11 cellular contexts compared by ENCODE assay signal in genomic region chr19:42051166-42052115, GRCh38. TPM values are rescaled to one million over a fixed set of nuclear protein-coding genes. Genes with fewer than 3 reads are reported as not detected.
DNase-seq lines count a peak whose midpoint lies in the region; ATAC-seq and TF ChIP-seq lines count a peak whose summit lies in the region.
"Had no signal": no experiment of that assay in that cellular context is flagged by ENCODE, and none has a peak within 500 bp of the region (broad histone marks: within the 10 kb centered on the region; RNA-seq: fewer than 3 reads in every experiment).

No MANE protein-coding gene starts in this region.

- H3K9me3 Mint-ChIP-seq in GM23338 (no peaks in the 10 kb centered on the region; the same call in 2 of the 3 replicates), neural progenitor cell (no peaks in the 10 kb centered on the region)
- H3K9me3 Mint-ChIP-seq in activated CD8-positive, alpha-beta T cell treated with anti-CD3 and anti-CD28 coated beads, Interleukin-2, amount 10 ng/mL, durations not matched to agents 7 days and 5 days (ENCODE audit: insufficient read depth): no peaks in the 10 kb centered on the region
- H3K9me3 Mint-ChIP-seq in naive thymus-derived CD8-positive, alpha-beta T cell: no peaks in the 10 kb centered on the region

- POLR2A ChIA-PET in activated CD8-positive, alpha-beta T cell treated with anti-CD3 and anti-CD28 coated beads, Interleukin-2, amount 10 ng/mL, durations not matched to agents 7 days and 5 days (lab: Charles Lee): no interaction called here
- POLR2A ChIA-PET in naive thymus-derived CD8-positive, alpha-beta T cell (lab: Charles Lee): interaction anchor here (1.2 kb wide), 1 partner anchor 25 kb away, joined by 3 read pairs; the partner anchor contains the start of gene ZNF574

- no peak for ATAC-seq in GM23338
- peak; percentile 49 for ATAC-seq in activated CD8-positive, alpha-beta T cell treated with anti-CD3 and anti-CD28 coated beads, Interleukin-2, amount 10 ng/mL, durations not matched to agents 7 days and 5 days
- no peak for ATAC-seq in naive thymus-derived CD8-positive, alpha-beta T cell

- no peak overlapping the region for H3K9ac ChIP-seq in neural progenitor cell

- H3K9me3 ChIP-seq in neural progenitor cell (ENCODE audit: low read depth): no peaks in the 10 kb centered on the region

- H3K4me2 ChIP-seq in GM23338 (no peak overlapping the region), neural progenitor cell (no peak overlapping the region)

- H3K27ac ChIP-seq in GM23338 (ENCODE audit: low read depth): no peak overlapping the region; the same call in 1 of the 2 replicates
- H3K27ac ChIP-seq in neural progenitor cell: no peak overlapping the region

- H3K27ac Mint-ChIP-seq in GM23338 (peak overlapping the region; percentile 20), neural progenitor cell (peak overlapping the region; percentile 53)
- H3K27ac Mint-ChIP-seq in activated CD8-positive, alpha-beta T cell treated with anti-CD3 and anti-CD28 coated beads, Interleukin-2, amount 10 ng/mL, durations not matched to agents 7 days and 5 days: no peak overlapping the region
- no peak overlapping the region for H3K27ac Mint-ChIP-seq in naive thymus-derived CD8-positive, alpha-beta T cell

- TF ChIP-seq CTCF in GM23338 (conservative IDR thresholded peaks at IDR 0.05; ENCODE audit: low read depth in 2 of 2) (no peak), neural progenitor cell (IDR thresholded peaks at IDR 0.05) (no peak)

- H4K20me1 ChIP-seq in GM23338 (replicated peaks; ENCODE audit: insufficient read depth) (peaks cover 4% of the 10 kb centered on the region; the same call in 1 of the 2 replicates), neural progenitor cell (ENCODE audit: low read depth) (no peaks in the 10 kb centered on the region)

- peaks cover 2% of the 10 kb centered on the region; the same call in 1 of the 2 replicates for H3F3A ChIP-seq in GM23338 (replicated peaks; ENCODE audit: low read depth)
- H3F3A ChIP-seq in neural progenitor cell (ENCODE audit: low read depth): no peaks in the 10 kb centered on the region

- H3K36me3 ChIP-seq in GM23338 (ENCODE audit: insufficient read depth) (peaks cover 13% of the 10 kb centered on the region; the same call in 1 of the 2 replicates), neural progenitor cell (no peaks in the 10 kb centered on the region)

- no peak overlapping the region; the same call in 2 of the 3 replicates for H3K4me3 Mint-ChIP-seq in GM23338
- no peak overlapping the region for H3K4me3 Mint-ChIP-seq in activated CD8-positive, alpha-beta T cell treated with anti-CD3 and anti-CD28 coated beads, Interleukin-2, amount 10 ng/mL, durations not matched to agents 7 days and 5 days
- peak overlapping the region; percentile 16 for H3K4me3 Mint-ChIP-seq in neural progenitor cell
- H3K4me3 Mint-ChIP-seq in naive thymus-derived CD8-positive, alpha-beta T cell: no peak overlapping the region

- H3K27me3 Mint-ChIP-seq in GM23338 (ENCODE audit: insufficient read depth, low read depth, poor library complexity) (peaks cover 8% of the 10 kb centered on the region), neural progenitor cell (ENCODE audit: insufficient read depth, low read depth) (peaks cover 3% of the 10 kb centered on the region)
- H3K27me3 Mint-ChIP-seq in activated CD8-positive, alpha-beta T cell treated with anti-CD3 and anti-CD28 coated beads, Interleukin-2, amount 10 ng/mL, durations not matched to agents 7 days and 5 days (ENCODE audit: low read depth): no peaks in the 10 kb centered on the region
- no peaks in the 10 kb centered on the region for H3K27me3 Mint-ChIP-seq in naive thymus-derived CD8-positive, alpha-beta T cell

- H3K36me3 Mint-ChIP-seq in GM23338 (ENCODE audit: low read depth) (peaks cover 59% of the 10 kb centered on the region), neural progenitor cell (peaks cover 12% of the 10 kb centered on the region)
- H3K36me3 Mint-ChIP-seq in activated CD8-positive, alpha-beta T cell treated with anti-CD3 and anti-CD28 coated beads, Interleukin-2, amount 10 ng/mL, durations not matched to agents 7 days and 5 days (ENCODE audit: low read depth): no peaks in the 10 kb centered on the region
- no peaks in the 10 kb centered on the region for H3K36me3 Mint-ChIP-seq in naive thymus-derived CD8-positive, alpha-beta T cell

- no peaks in the 10 kb centered on the region for H3K4me1 ChIP-seq in GM23338 (ENCODE audit: insufficient read depth)
- no peaks in the 10 kb centered on the region for H3K4me1 ChIP-seq in neural progenitor cell

- H3K4me1 Mint-ChIP-seq in GM23338 (no peaks in the 10 kb centered on the region), neural progenitor cell (peaks cover 4% of the 10 kb centered on the region)
- peaks cover 11% of the 10 kb centered on the region for H3K4me1 Mint-ChIP-seq in activated CD8-positive, alpha-beta T cell treated with anti-CD3 and anti-CD28 coated beads, Interleukin-2, amount 10 ng/mL, durations not matched to agents 7 days and 5 days (ENCODE audit: low read depth)
- H3K4me1 Mint-ChIP-seq in naive thymus-derived CD8-positive, alpha-beta T cell: peaks cover 4 to 8% (median 7%) of the 10 kb centered on the region in 4 donors

- no peaks in the 10 kb centered on the region for H3K79me2 ChIP-seq in GM23338 (replicated peaks; ENCODE audit: insufficient read depth)
- H3K79me2 ChIP-seq in neural progenitor cell (ENCODE audit: low read depth): no peaks in the 10 kb centered on the region

- no peak overlapping the region for H3K4me3 ChIP-seq in GM23338
- H3K4me3 ChIP-seq in neural progenitor cell: no peak overlapping the region

- DNase-seq in NCI-H510A treated with DMSO at 0.1 percent for 48 hours (lab: John Stamatoyannopoulos, UW) (peak; percentile 39), NCI-H510A (lab: John Stamatoyannopoulos, UW) (no peak), GM23338 (ENCODE audit: low spot score) (peak; percentile 20), neural progenitor cell (ENCODE audit: low spot score) (no peak), NCI-H146 treated with DMSO at 0.1 percent for 48 hours (lab: John Stamatoyannopoulos, UW; ENCODE audit: unreplicated experiment) (no peak), NCI-H2227 treated with DMSO at 0.1 percent for 48 hours (lab: John Stamatoyannopoulos, UW) (no peak)
- no peak for DNase-seq in activated CD8-positive, alpha-beta T cell treated with anti-CD3 and anti-CD28 coated beads, Interleukin-2, amount 10 ng/mL, durations not matched to agents 7 days and 5 days
- no peak for DNase-seq in naive thymus-derived CD8-positive, alpha-beta T cell

- no peaks in the 10 kb centered on the region for H3K27me3 ChIP-seq in GM23338 (ENCODE audit: insufficient read depth)
- H3K27me3 ChIP-seq in neural progenitor cell: no peaks in the 10 kb centered on the region

- CTCF ChIA-PET in activated CD8-positive, alpha-beta T cell treated with anti-CD3 and anti-CD28 coated beads, Interleukin-2, amount 10 ng/mL, durations not matched to agents 7 days and 5 days (lab: Charles Lee): interaction anchor here (1.3 to 1.8 kb wide), 3 partner anchors 16 to 389 kb away, joined by 3 to 5 read pairs (median 4); no protein-coding TSS in a partner anchor

- H2AFZ ChIP-seq in GM23338: no peak overlapping the region
- no peak overlapping the region for H2AFZ ChIP-seq in neural progenitor cell (replicated peaks)

- no peaks in the 10 kb centered on the region for H3K9me2 ChIP-seq in GM23338 (ENCODE audit: insufficient read depth)

TF ChIP-seq in GM23338, 12 proteins besides CTCF, POLR2A, EP300 and RAD21 (continues in another document):
- TF ChIP-seq EZH2phosphoT487 (IDR thresholded peaks at IDR 0.05; ENCODE audit: unreplicated experiment) (no peak), NANOG (IDR thresholded peaks at IDR 0.05; ENCODE audit: borderline replicate concordance) (no peak), STAT1 (IDR thresholded peaks at IDR 0.05; ENCODE audit: unreplicated experiment) (no peak), POLR2AphosphoS5 (IDR thresholded peaks at IDR 0.05; ENCODE audit: low read depth) (no peak), CREB1 (CRISPR knock-in tag; IDR thresholded peaks at IDR 0.05; ENCODE audit: low read depth) (no peak), ZNF331 (CRISPR knock-in tag; IDR thresholded peaks at IDR 0.05; ENCODE audit: low read depth) (no peak), ETS1 (IDR thresholded peaks at IDR 0.05) (no peak)

RNA-seq across cellular contexts. Expression of gene GRIK5, which starts 18.6 kb away (rescaled TPM):
- total RNA-seq in GM23338 (2014; rRNA removed; shearing (Covaris generic)): 34.3 and 42.5 TPM in 2 replicates
- polyA plus RNA-seq in GM23338 (2016; fragmentation: Nextera tagmentation; extraction: Ambion mirVana): 5.1 and 6.2 TPM in 2 replicates
- total RNA-seq in activated CD8-positive, alpha-beta T cell treated with anti-CD3 and anti-CD28 coated beads, Interleukin-2, amount 10 ng/mL, durations not matched to agents 7 days and 5 days: under 1 TPM; 0.37 to 0.73 TPM
- 5.8 and 19.4 TPM in 2 replicates for total RNA-seq in neural progenitor cell (ENCODE audit: low replicate concordance)
- under 1 TPM; 0.25 to 0.34 TPM for total RNA-seq in naive thymus-derived CD8-positive, alpha-beta T cell
- not detected for polyA plus RNA-seq in naive thymus-derived CD8-positive, alpha-beta T cell
- total RNA-seq: fibroblast of villous mesenchyme, lung microvascular endothelial cell had no signal

RNA-seq across cellular contexts. Expression of gene ZNF574, which starts 24.5 kb away (rescaled TPM):
- 50.8 and 61.2 TPM in 2 replicates for total RNA-seq in GM23338 (2014; rRNA removed; shearing (Covaris generic))
- polyA plus RNA-seq in GM23338 (2016; fragmentation: Nextera tagmentation; extraction: Ambion mirVana): 18.7 and 19.4 TPM in 2 replicates
- 10 to 100 TPM; 14.0 to 14.3 TPM for total RNA-seq in activated CD8-positive, alpha-beta T cell treated with anti-CD3 and anti-CD28 coated beads, Interleukin-2, amount 10 ng/mL, durations not matched to agents 7 days and 5 days
- 13.4 and 35.6 TPM in 2 replicates for total RNA-seq in neural progenitor cell (ENCODE audit: low replicate concordance)
- 10 to 100 TPM; 18.3 to 20.8 TPM for total RNA-seq in naive thymus-derived CD8-positive, alpha-beta T cell
- 10 to 100 TPM in 1 of 3 donors, 1 to 10 TPM in 2; 7.8 to 21.5 (median 8.0) TPM for polyA plus RNA-seq in naive thymus-derived CD8-positive, alpha-beta T cell

RNA-seq across cellular contexts. Expression of gene ATP1A3, which starts 57.4 kb away (rescaled TPM):
- 33.1 and 37.3 TPM in 2 replicates for total RNA-seq in GM23338 (2014; rRNA removed; shearing (Covaris generic))
- 11.0 and 11.5 TPM in 2 replicates for polyA plus RNA-seq in GM23338 (2016; fragmentation: Nextera tagmentation; extraction: Ambion mirVana)
- 1 to 10 TPM; 2.3 to 3.3 TPM for total RNA-seq in activated CD8-positive, alpha-beta T cell treated with anti-CD3 and anti-CD28 coated beads, Interleukin-2, amount 10 ng/mL, durations not matched to agents 7 days and 5 days
- 1.6 TPM in 1 of 2 replicates, not detected in the other for total RNA-seq in neural progenitor cell (ENCODE audit: low replicate concordance)
- total RNA-seq in naive thymus-derived CD8-positive, alpha-beta T cell: 1 to 10 TPM; 3.4 to 6.2 TPM
- polyA plus RNA-seq in naive thymus-derived CD8-positive, alpha-beta T cell: 1 to 10 TPM; 2.8 to 4.9 (median 2.8) TPM
- total RNA-seq: fibroblast of villous mesenchyme, lung microvascular endothelial cell had no signal
- polyA plus RNA-seq: AG04450 had no signal

Comparison
In these comparisons a context has a peak if more than half of its experiments do, and no peak if none do; other contexts are left out.
1. DNase-seq: peak in NCI-H510A treated with DMSO at 0.1 percent for 48 hours (single experiment) and GM23338 (single experiment); none in NCI-H510A (single experiment), activated CD8-positive, alpha-beta T cell treated with anti-CD3 and anti-CD28 coated beads, Interleukin-2, amount 10 ng/mL, durations not matched to agents 7 days and 5 days (single experiment), neural progenitor cell (single experiment), naive thymus-derived CD8-positive, alpha-beta T cell (0 of 10), NCI-H146 treated with DMSO at 0.1 percent for 48 hours (single experiment) and NCI-H2227 treated with DMSO at 0.1 percent for 48 hours (single experiment).
2. H3K27ac Mint-ChIP-seq: peak in GM23338 (single experiment) and neural progenitor cell (single experiment); none in activated CD8-positive, alpha-beta T cell treated with anti-CD3 and anti-CD28 coated beads, Interleukin-2, amount 10 ng/mL, durations not matched to agents 7 days and 5 days (single experiment) and naive thymus-derived CD8-positive, alpha-beta T cell (0 of 10).